Comparison of ENCODE assay signal across 28 cellular contexts in genomic region chr4:13597604-13598003, GRCh38. TPM values are rescaled to one million over a fixed set of nuclear protein-coding genes. Genes with fewer than 3 reads are reported as not detected.
DNase-seq lines count a peak whose midpoint lies in the region; ATAC-seq and TF ChIP-seq lines count a peak whose summit lies in the region.
"Had no signal": no experiment of that assay in that cellular context is flagged by ENCODE, and none has a peak within 500 bp of the region (broad histone marks: within the 10 kb centered on the region; RNA-seq: fewer than 3 reads in every experiment).

No MANE protein-coding gene starts in this region.

- DNase-seq in AG08395 (ENCODE audit: low spot score) = peak; percentile 10
- DNase-seq in HFFc6 = peak; percentile 40
- peak; percentile 12 for DNase-seq in astrocyte of the spinal cord (ENCODE audit: low read depth, low spot score)
- peak; percentile 14 for DNase-seq in kidney epithelial cell (ENCODE audit: low read depth)
- no peak for DNase-seq in DMS153 (lab: John Stamatoyannopoulos, UW)
- DNase-seq in NCI-H1694 treated with DMSO at 0.1 percent for 48 hours (lab: John Stamatoyannopoulos, UW) = no peak
- no peak for DNase-seq in omental fat pad (ENCODE audit: low spot score)
- DNase-seq in A172 (ENCODE audit: low spot score) = no peak
- DNase-seq: activated CD4-positive, alpha-beta T cell treated with anti-CD3 and anti-CD28 coated beads for 4 hours; activated CD8-positive, alpha-beta memory T cell treated with anti-CD3 and anti-CD28 coated beads for 24 hours; activated gamma-delta T cell treated with Interleukin-2 at 50 U/mL for 16 hours; activated T-cell treated with anti-CD3 and anti-CD28 coated beads, Interleukin-2, amount 50 U/mL, for 1 hour; CD4-positive, alpha-beta T cell; effector memory CD4-positive, alpha-beta T cell; KBM-7; mesendoderm; NCI-H146; NCI-H2171; NCI-H526 treated with DMSO at 0.1 percent for 48 hours; retina; RPMI8226; spleen; stimulated activated CD4-positive, alpha-beta T cell treated with anti-CD3 and anti-CD28 coated beads, Interleukin-2, amount 100 ng/mL, for 48 hours; uterus had no signal

- in situ Hi-C loops in astrocyte of the spinal cord (cut with HindIII; ENCODE audit: low sequenced_read_pairs) = no loop called here

- no peaks in the 10 kb centered on the region for H3K27me3 ChIP-seq in kidney epithelial cell (ENCODE audit: control insufficient read depth, insufficient read depth, low read length)
- H3K27me3 ChIP-seq: esophagus muscularis mucosa, spleen, uterus had no signal

- no peak for TF ChIP-seq CTCF in HFFc6 (IDR thresholded peaks at IDR 0.05)
- TF ChIP-seq CTCF in astrocyte of the spinal cord (IDR thresholded peaks at IDR 0.05; ENCODE audit: low read depth, low read length) = no peak
- TF ChIP-seq CTCF in kidney epithelial cell (IDR thresholded peaks at IDR 0.05; ENCODE audit: insufficient read depth, low read length, poor library complexity, severe bottlenecking) = no peak
- TF ChIP-seq CTCF in omental fat pad (IDR thresholded peaks at IDR 0.05) = no peak

- no peak overlapping the region for H3K4me3 ChIP-seq in astrocyte of the spinal cord (ENCODE audit: low read depth, low read length)
- no peak overlapping the region for H3K4me3 ChIP-seq in kidney epithelial cell (ENCODE audit: low read depth, low read length)
- H3K4me3 ChIP-seq: esophagus muscularis mucosa, GM12878, spleen, uterus had no signal

- no peak for ATAC-seq in omental fat pad (ENCODE audit: low FRiP score)
- ATAC-seq: GM12878; stimulated activated effector memory CD8-positive, alpha-beta T cell treated with anti-CD3 and anti-CD28 coated beads, Interleukin-12 subunit alpha, Interleukin-12 subunit beta, amount 100 ng/mL, for 72 hours had no signal

- no peak overlapping the region for H3K4me3 Mint-ChIP-seq in HFFc6
- H3K4me3 Mint-ChIP-seq: CD4-positive, alpha-beta T cell; stimulated activated effector memory CD8-positive, alpha-beta T cell treated with anti-CD3 and anti-CD28 coated beads, Interleukin-12 subunit alpha, Interleukin-12 subunit beta, amount 100 ng/mL, for 72 hours; T-helper 1 cell treated with Interleukin-12 subunit alpha and Interleukin-12 subunit beta and Interleukin-4 antibody, amounts not matched to agents 30 μg/mL and 1 μg/mL, for 36 hours had no signal

- no peaks in the 10 kb centered on the region for H3K9me3 Mint-ChIP-seq in HFFc6
- H3K9me3 Mint-ChIP-seq: CD4-positive, alpha-beta T cell; stimulated activated effector memory CD8-positive, alpha-beta T cell treated with anti-CD3 and anti-CD28 coated beads, Interleukin-12 subunit alpha, Interleukin-12 subunit beta, amount 100 ng/mL, for 72 hours; T-helper 1 cell treated with Interleukin-12 subunit alpha and Interleukin-12 subunit beta and Interleukin-4 antibody, amounts not matched to agents 30 μg/mL and 1 μg/mL, for 36 hours had no signal

- peaks cover 34% of the 10 kb centered on the region for H3K36me3 Mint-ChIP-seq in HFFc6 (ENCODE audit: low read depth)

- no peaks in the 10 kb centered on the region for H3K36me3 ChIP-seq in kidney epithelial cell (ENCODE audit: control insufficient read depth, insufficient read depth, low read length)
- H3K36me3 ChIP-seq: uterus had no signal

- H3K4me1 Mint-ChIP-seq in HFFc6 (ENCODE audit: low read depth) = peaks cover 26% of the 10 kb centered on the region

- H3K27me3 Mint-ChIP-seq in HFFc6 (ENCODE audit: insufficient read depth) = no peaks in the 10 kb centered on the region
- H3K27me3 Mint-ChIP-seq: CD4-positive, alpha-beta T cell had no signal

- peak overlapping the region; percentile 67 for H3K27ac Mint-ChIP-seq in HFFc6
- H3K27ac Mint-ChIP-seq: CD4-positive, alpha-beta T cell; stimulated activated effector memory CD8-positive, alpha-beta T cell treated with anti-CD3 and anti-CD28 coated beads, Interleukin-12 subunit alpha, Interleukin-12 subunit beta, amount 100 ng/mL, for 72 hours; T-helper 1 cell treated with Interleukin-12 subunit alpha and Interleukin-12 subunit beta and Interleukin-4 antibody, amounts not matched to agents 30 μg/mL and 1 μg/mL, for 36 hours had no signal

RNA-seq across cellular contexts. Expression of gene BOD1L1, which starts 29.9 kb away (rescaled TPM):
- 10 to 100 TPM; 22.9 to 24.9 (median 24.6) TPM for total RNA-seq in HFFc6 (2021; fragmentation: NEBNext Ultra II Directional; extraction: Animal tissue kit (Norgen Biotek cat#: 25700))
- total RNA-seq in kidney epithelial cell (28.7 and 35.2 TPM in 2 replicates), omental fat pad (10 to 100 TPM; 34.2 to 65.9 (median 36.7) TPM)
- 12.3 and 13.3 TPM in 2 replicates for total RNA-seq in A172 (2014; rRNA removed; shearing (Covaris generic))

RNA-seq across cellular contexts. Expression of gene NKX3-2, which starts 53.3 kb away (rescaled TPM):
- under 1 TPM in 5 of 6 experiments, not detected in 1; 0.07 to 0.17 (median 0.11) TPM for total RNA-seq in HFFc6 (2021; fragmentation: NEBNext Ultra II Directional; extraction: Animal tissue kit (Norgen Biotek cat#: 25700))
- not detected in 2 replicates for total RNA-seq in kidney epithelial cell
- 1 to 10 TPM in 2 of 4 donors, under 1 TPM in 2; 0.24 to 2.2 (median 1.2) TPM for total RNA-seq in omental fat pad
- total RNA-seq in A172 (2014; rRNA removed; shearing (Covaris generic)) = 0.03 and 0.55 TPM in 2 replicates
- total RNA-seq: CD4-positive, alpha-beta T cell; GM12878 had no signal

Comparison
In these comparisons a context has a peak if more than half of its experiments do, and no peak if none do; other contexts are left out.
1. DNase-seq: peak in AG08395 (single experiment), HFFc6 (single experiment), astrocyte of the spinal cord (single experiment) and kidney epithelial cell (single experiment); none in DMS153 (single experiment), NCI-H1694 treated with DMSO at 0.1 percent for 48 hours (single experiment), omental fat pad (single experiment) and A172 (single experiment).